1 cellular context compared by ENCODE assay signal in the genomic region with DNA sequence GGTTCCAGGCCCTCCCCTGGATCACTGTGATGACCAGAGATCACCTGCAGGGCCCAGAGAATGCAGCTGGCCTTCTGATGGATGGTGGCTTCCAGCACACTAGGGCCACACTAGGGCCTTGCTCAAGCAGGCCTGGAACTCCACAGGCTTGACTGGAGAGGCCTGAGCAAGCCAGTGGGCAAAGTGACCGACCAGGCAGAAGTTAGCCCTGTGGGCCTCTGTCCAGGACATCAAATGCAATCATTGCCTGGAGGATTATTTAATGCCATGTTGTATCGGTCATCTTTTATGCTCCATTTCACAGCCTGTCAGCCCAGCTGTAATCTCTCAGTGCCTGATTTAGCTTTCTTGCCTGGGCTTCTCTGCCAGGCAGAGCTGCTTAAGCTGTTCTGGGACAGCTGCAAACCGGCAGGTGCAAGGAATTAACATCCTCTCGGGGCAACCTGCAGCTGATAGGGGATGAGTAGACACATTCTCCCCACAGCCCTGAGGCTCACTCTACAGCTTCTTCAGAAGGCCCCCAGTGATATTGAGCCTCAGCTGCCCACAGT.
TF ChIP-seq lines count a peak whose summit lies in the region.

No MANE protein-coding gene starts in this region.

TF ChIP-seq in HepG2, 621 proteins besides CTCF, POLR2A, EP300 and RAD21 (continued from another document):
- TF ChIP-seq, protein P1, sequence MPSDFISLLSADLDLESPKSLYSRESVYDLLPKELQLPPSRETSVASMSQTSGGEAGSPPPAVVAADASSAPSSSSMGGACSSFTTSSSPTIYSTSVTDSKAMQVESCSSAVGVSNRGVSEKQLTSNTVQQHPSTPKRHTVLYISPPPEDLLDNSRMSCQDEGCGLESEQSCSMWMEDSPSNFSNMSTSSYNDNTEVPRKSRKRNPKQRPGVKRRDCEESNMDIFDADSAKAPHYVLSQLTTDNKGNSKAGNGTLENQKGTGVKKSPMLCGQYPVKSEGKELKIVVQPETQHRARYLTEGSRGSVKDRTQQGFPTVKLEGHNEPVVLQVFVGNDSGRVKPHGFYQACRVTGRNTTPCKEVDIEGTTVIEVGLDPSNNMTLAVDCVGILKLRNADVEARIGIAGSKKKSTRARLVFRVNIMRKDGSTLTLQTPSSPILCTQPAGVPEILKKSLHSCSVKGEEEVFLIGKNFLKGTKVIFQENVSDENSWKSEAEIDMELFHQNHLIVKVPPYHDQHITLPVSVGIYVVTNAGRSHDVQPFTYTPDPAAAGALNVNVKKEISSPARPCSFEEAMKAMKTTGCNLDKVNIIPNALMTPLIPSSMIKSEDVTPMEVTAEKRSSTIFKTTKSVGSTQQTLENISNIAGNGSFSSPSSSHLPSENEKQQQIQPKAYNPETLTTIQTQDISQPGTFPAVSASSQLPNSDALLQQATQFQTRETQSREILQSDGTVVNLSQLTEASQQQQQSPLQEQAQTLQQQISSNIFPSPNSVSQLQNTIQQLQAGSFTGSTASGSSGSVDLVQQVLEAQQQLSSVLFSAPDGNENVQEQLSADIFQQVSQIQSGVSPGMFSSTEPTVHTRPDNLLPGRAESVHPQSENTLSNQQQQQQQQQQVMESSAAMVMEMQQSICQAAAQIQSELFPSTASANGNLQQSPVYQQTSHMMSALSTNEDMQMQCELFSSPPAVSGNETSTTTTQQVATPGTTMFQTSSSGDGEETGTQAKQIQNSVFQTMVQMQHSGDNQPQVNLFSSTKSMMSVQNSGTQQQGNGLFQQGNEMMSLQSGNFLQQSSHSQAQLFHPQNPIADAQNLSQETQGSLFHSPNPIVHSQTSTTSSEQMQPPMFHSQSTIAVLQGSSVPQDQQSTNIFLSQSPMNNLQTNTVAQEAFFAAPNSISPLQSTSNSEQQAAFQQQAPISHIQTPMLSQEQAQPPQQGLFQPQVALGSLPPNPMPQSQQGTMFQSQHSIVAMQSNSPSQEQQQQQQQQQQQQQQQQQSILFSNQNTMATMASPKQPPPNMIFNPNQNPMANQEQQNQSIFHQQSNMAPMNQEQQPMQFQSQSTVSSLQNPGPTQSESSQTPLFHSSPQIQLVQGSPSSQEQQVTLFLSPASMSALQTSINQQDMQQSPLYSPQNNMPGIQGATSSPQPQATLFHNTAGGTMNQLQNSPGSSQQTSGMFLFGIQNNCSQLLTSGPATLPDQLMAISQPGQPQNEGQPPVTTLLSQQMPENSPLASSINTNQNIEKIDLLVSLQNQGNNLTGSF (CRISPR knock-in tag; IDR thresholded peaks at IDR 0.05) = no peak
- TF ChIP-seq FOXO1 (CRISPR knock-in tag; IDR thresholded peaks at IDR 0.05) = no peak
- no peak for TF ChIP-seq SMC3 (IDR thresholded peaks at IDR 0.05; ENCODE audit: low read length)
- no peak for TF ChIP-seq FOXA1 (IDR thresholded peaks at IDR 0.05)
- no peak for TF ChIP-seq FOXA1 (CRISPR knock-in tag; IDR thresholded peaks at IDR 0.05)
